Comparison of ENCODE assay signal across 8 cellular contexts in genomic region chr11:67606477-67607295, GRCh38. TPM values are rescaled to one million over a fixed set of nuclear protein-coding genes. Genes with fewer than 3 reads are reported as not detected.
DNase-seq lines count a peak whose midpoint lies in the region; ATAC-seq and TF ChIP-seq lines count a peak whose summit lies in the region.

Gene NDUFV1, plus strand, starts transcription at chr11:67606936. Its CDS starts 69 bp downstream, at chr11:67607005.

- intact Hi-C loops in adrenal gland (cut with DNase I), result no loop called here
- intact Hi-C loops in heart left ventricle (cut with DNase I), result loop anchor here in 4 of 10 donors (1.0 to 2.0 kb wide), 3 partner anchors 22 to 24 kb away; partner anchors contain the start of gene GSTP1 (in 2 of the 4)

- H3K36me3 Mint-ChIP-seq in T-cell (peaks cover 20% of the 10 kb centered on the region), progenitor cell of endocrine pancreas (ENCODE audit: insufficient read depth) (peaks cover 5% of the 10 kb centered on the region)

- peak within 1 kb of the TSS; percentile 98 for H3K4me3 ChIP-seq in GM12875 (ENCODE audit: low read depth, low read length)
- peak within 1 kb of the TSS; percentile 92 to 99 (median 96) for H3K4me3 ChIP-seq in adrenal gland
- peak within 1 kb of the TSS; percentile 72 to 100 (median 94) for H3K4me3 ChIP-seq in heart left ventricle

- H3K36me3 ChIP-seq in adrenal gland (replicated peaks in 1 of 2) (peaks cover 0 to 32% of the 10 kb centered on the region in 2 donors), heart left ventricle (peaks cover 0 to 35% (median 33%) of the 10 kb centered on the region in 9 donors)

- H3K27ac ChIP-seq in adrenal gland (peak within 1 kb of the TSS in 4 of 5 donors; percentile 62 to 82 (median 69)), heart left ventricle (peak within 1 kb of the TSS; percentile 79 to 97 (median 92))

- DNase-seq in NCI-H1436 treated with DMSO at 0.1 percent for 48 hours (lab: John Stamatoyannopoulos, UW) (peak; percentile 63), T-cell (peak; percentile 90 to 98 (median 96)), adrenal gland (peak; percentile 95 to 98 (median 97)), heart left ventricle (peak; percentile 97 to 99 (median 98)), progenitor cell of endocrine pancreas (ENCODE audit: low spot score, unreplicated experiment) (peak; percentile 95), ureter (ENCODE audit: low spot score) (peak; percentile 97)

- peak within 1 kb of the TSS; percentile 68 to 86 for H3K27ac Mint-ChIP-seq in T-cell
- peak within 1 kb of the TSS; percentile 82 for H3K27ac Mint-ChIP-seq in progenitor cell of endocrine pancreas

- H3K27me3 ChIP-seq in adrenal gland (no peaks in the 10 kb centered on the region), heart left ventricle (no peaks in the 10 kb centered on the region)

- 0% methylated on average over 18 to 70 of the region's 70 CpGs; no CpG with 5 or more reads in 1 of the 4 donors for WGBS in adrenal gland, 4 donors
- WGBS in heart left ventricle, 4 donors, result 0 to 2% (median 1%) methylated on average over 18 to 70 of the region's 70 CpGs

- peaks cover 4 to 10% of the 10 kb centered on the region in 2 donors for H3K27me3 Mint-ChIP-seq in T-cell
- H3K27me3 Mint-ChIP-seq in progenitor cell of endocrine pancreas, result peaks cover 6% of the 10 kb centered on the region

- H3K9me3 ChIP-seq in adrenal gland (replicated peaks in 1 of 3) (no peaks in the 10 kb centered on the region), heart left ventricle (no peaks in the 10 kb centered on the region)

- H3K4me1 ChIP-seq in adrenal gland (replicated peaks in 1 of 2) (peaks cover 13 to 14% of the 10 kb centered on the region in 2 donors), heart left ventricle (peaks cover 3 to 23% (median 17%) of the 10 kb centered on the region in 12 donors)

- H3K4me3 Mint-ChIP-seq in T-cell (peak within 1 kb of the TSS; percentile 77 to 86 (median 84)), progenitor cell of endocrine pancreas (ENCODE audit: low read depth) (peak within 1 kb of the TSS; percentile 90)

- peak; percentile 98 for ATAC-seq in HG02798 (IDR thresholded peaks at IDR 0.05; ENCODE audit: poor library complexity, unreplicated experiment)
- peak; percentile 99 to 100 (median 100) for ATAC-seq in T-cell (replicated peaks in 1 of 4)
- peak; percentile 97 to 100 (median 99) for ATAC-seq in heart left ventricle

- H3K4me1 Mint-ChIP-seq in T-cell, result peaks cover 12 to 27% (median 17%) of the 10 kb centered on the region in 3 donors
- H3K4me1 Mint-ChIP-seq in progenitor cell of endocrine pancreas (ENCODE audit: low read depth), result peaks cover 14% of the 10 kb centered on the region

- CTCF ChIA-PET in T-cell (lab: Charles Lee), result no interaction called here

- peak; percentile 56 to 70 for TF ChIP-seq POLR2A in adrenal gland (IDR thresholded peaks at IDR 0.05)
- TF ChIP-seq POLR2A in heart left ventricle (IDR thresholded peaks at IDR 0.05), result peak; percentile 45 to 82

- POLR2A ChIA-PET in T-cell (lab: Charles Lee), result no interaction called here

- H3K9me3 Mint-ChIP-seq in T-cell, result no peaks in the 10 kb centered on the region
- H3K9me3 Mint-ChIP-seq in progenitor cell of endocrine pancreas (ENCODE audit: low read depth), result peaks cover 5% of the 10 kb centered on the region

- TF ChIP-seq CTCF in GM12875 (IDR thresholded peaks at IDR 0.05; ENCODE audit: borderline replicate concordance, insufficient read depth, low read depth, low read length), result peak; percentile 84
- TF ChIP-seq CTCF in adrenal gland (IDR thresholded peaks at IDR 0.05), result peak; percentile 42 to 73 (median 58)
- peak; percentile 50 to 83 (median 72) for TF ChIP-seq CTCF in heart left ventricle (IDR thresholded peaks at IDR 0.05)
- TF ChIP-seq CTCF in progenitor cell of endocrine pancreas (IDR thresholded peaks at IDR 0.05; ENCODE audit: unreplicated experiment), result peak; percentile 63

RNA-seq across cellular contexts. Expression of gene NDUFV1, which starts in this region (rescaled TPM):
- total RNA-seq in T-cell (100 to 1,000 TPM; 199 to 250 (median 238) TPM), adrenal gland (100 to 1,000 TPM; 176 to 439 (median 297) TPM), heart left ventricle (100 to 1,000 TPM; 340 to 897 (median 583) TPM), progenitor cell of endocrine pancreas (137 and 150 TPM in 2 replicates), ureter (199 TPM)
- polyA plus RNA-seq in adrenal gland (100 to 1,000 TPM in 2 of 3 donors, 10 to 100 TPM in 1; 84.2 to 231 (median 227) TPM), heart left ventricle (100 to 1,000 TPM; 342 to 401 TPM)

Comparison
In these comparisons a context has a peak if more than half of its experiments do, and no peak if none do; other contexts are left out.
1. Peak in every context shown above with its lines: DNase-seq, ATAC-seq, H3K4me3 ChIP-seq and H3K27ac ChIP-seq.